ENCODE assay signal across 8 cellular contexts in the genomic region with DNA sequence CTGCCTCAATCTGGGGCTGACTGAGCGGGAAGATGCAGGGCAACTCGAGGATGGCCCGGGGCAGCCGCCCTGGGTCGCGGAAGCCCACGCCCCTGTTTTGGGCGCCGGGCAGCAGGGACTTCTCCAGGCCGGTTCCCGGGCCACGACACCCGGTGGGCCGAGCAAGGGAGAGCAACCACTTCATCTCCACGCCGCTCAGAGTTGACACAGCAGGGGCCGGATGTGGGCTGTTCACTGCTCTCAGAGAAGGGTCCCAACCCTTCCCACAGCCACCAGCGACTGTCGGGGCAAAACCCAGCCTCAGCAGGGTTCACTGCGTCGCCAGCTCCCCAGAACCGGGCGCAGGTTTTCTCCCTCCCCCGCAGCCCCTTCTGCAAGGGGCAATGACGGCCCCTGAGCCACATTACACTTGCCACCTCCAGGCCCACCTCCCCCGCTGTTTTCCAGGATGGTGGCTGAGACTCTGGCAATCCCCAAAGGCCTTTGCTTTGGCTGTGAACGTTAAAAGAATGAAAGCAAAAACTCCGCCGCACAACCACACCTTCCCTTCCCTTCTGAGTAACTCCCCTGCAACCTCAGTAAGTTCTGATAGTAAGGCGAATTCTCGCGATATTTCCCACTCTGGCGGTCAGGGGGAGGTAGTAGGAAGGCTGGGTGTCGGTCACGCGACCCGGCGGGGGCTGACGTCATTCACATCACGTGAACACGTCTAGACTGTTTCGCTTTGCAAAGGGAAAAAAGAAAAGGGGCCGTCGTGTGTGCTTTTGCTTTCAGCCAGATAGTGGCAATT. TPM values are rescaled to one million over a fixed set of nuclear protein-coding genes. Genes with fewer than 3 reads are reported as not detected.
A peak's percentile ranks its signal among the peaks of the same experiment; 100 is the strongest.
DNase-seq lines count a peak whose midpoint lies in the region; ATAC-seq, FAIRE-seq and TF ChIP-seq lines count a peak whose summit lies in the region.

No MANE protein-coding gene starts in this region.

- H3K79me1 ChIP-seq in trophoblast cell (ENCODE audit: low read length): peaks cover 24% of the 10 kb centered on the region

- peak; percentile 71 for ATAC-seq in HG02798 (IDR thresholded peaks at IDR 0.05; ENCODE audit: poor library complexity, unreplicated experiment)
- ATAC-seq in T-cell (replicated peaks in 1 of 4): peak; percentile 74 to 79 (median 76)
- ATAC-seq in heart left ventricle: peak; percentile 82 to 88 (median 85)

- H2AFZ ChIP-seq in trophoblast cell (ENCODE audit: insufficient read depth, low read length, poor library complexity): peak overlapping the region; percentile 70

- peak overlapping the region; percentile 54 for H2BK120ac ChIP-seq in trophoblast cell (ENCODE audit: insufficient read depth, low read length, poor library complexity)

- peaks cover 31 to 38% (median 37%) of the 10 kb centered on the region in 3 donors for H3K4me1 Mint-ChIP-seq in T-cell

- peak; percentile 85 for TF ChIP-seq POLR2A in GM12891 (IDR thresholded peaks at IDR 0.05; ENCODE audit: low read depth, low read length)
- peak; percentile 82 to 99 for TF ChIP-seq POLR2A in heart left ventricle (IDR thresholded peaks at IDR 0.05)
- TF ChIP-seq POLR2A in transverse colon (IDR thresholded peaks at IDR 0.05): peak; percentile 99

- H3K9me3 ChIP-seq in heart left ventricle: no peaks in the 10 kb centered on the region
- no peaks in the 10 kb centered on the region for H3K9me3 ChIP-seq in trophoblast cell (ENCODE audit: insufficient read depth, low read depth, low read length)
- no peaks in the 10 kb centered on the region for H3K9me3 ChIP-seq in transverse colon

- no peak overlapping the region for H2BK12ac ChIP-seq in trophoblast cell (ENCODE audit: low read length)

- H3K4me3 Mint-ChIP-seq in T-cell: peak overlapping the region; percentile 88 to 98 (median 93)

- peak overlapping the region; percentile 91 for H3K4me2 ChIP-seq in trophoblast cell (ENCODE audit: low read length)

- 0 to 1% (median 1%) methylated on average over 34 to 44 of the region's 44 CpGs for WGBS in heart left ventricle, 4 donors
- WGBS in trophoblast cell (ENCODE audit: extremely low coverage, insufficient coverage, insufficient read length): no CpG with 5 or more reads among the region's 44 CpGs
- 0 to 1% methylated on average over 3 to 38 of the region's 44 CpGs for WGBS in transverse colon (ENCODE audit: low coverage in 1 of 2), 2 donors

- no peak overlapping the region for H3K23ac ChIP-seq in trophoblast cell (ENCODE audit: low read length)

- peak overlapping the region; percentile 63 for H4K8ac ChIP-seq in trophoblast cell (ENCODE audit: low read depth, low read length)

- H3K14ac ChIP-seq in trophoblast cell (ENCODE audit: low read length): peak overlapping the region; percentile 84

- H4K12ac ChIP-seq in trophoblast cell (ENCODE audit: low read depth, low read length): peak overlapping the region; percentile 87

- DNase-seq in GM12891 (ENCODE audit: insufficient read length, low spot score) (peak; percentile 47), NCI-H1436 treated with DMSO at 0.1 percent for 48 hours (lab: John Stamatoyannopoulos, UW) (peak; percentile 97), T-cell (peak; percentile 90 to 100 (median 99)), amniotic epithelial cell (ENCODE audit: low read depth) (peak; percentile 100), heart left ventricle (peak; percentile 99 to 100 (median 99)), trophoblast cell (peak; percentile 80 to 82), transverse colon (peak; percentile 99)

- peak overlapping the region; percentile 74 for H3K18ac ChIP-seq in trophoblast cell (ENCODE audit: low read length)

- POLR2A ChIA-PET in T-cell (lab: Charles Lee): no interaction called here

- TF ChIP-seq EP300 in transverse colon (IDR thresholded peaks at IDR 0.05; ENCODE audit: low read depth): no peak

- peak in 2 of 12 donors; percentile 5 to 12 for TF ChIP-seq CTCF in heart left ventricle (IDR thresholded peaks at IDR 0.05)
- TF ChIP-seq CTCF in transverse colon (IDR thresholded peaks at IDR 0.05): peak in 3 of 5 experiments; percentile 3 to 11 (median 9)

- peak overlapping the region; percentile 99 for H3K27ac Mint-ChIP-seq in T-cell

- H3K4me1 ChIP-seq in heart left ventricle (peaks cover 0 to 37% (median 9%) of the 10 kb centered on the region in 12 donors), trophoblast cell (ENCODE audit: control insufficient read depth in 1 of 2, insufficient read depth in 2 of 2, low read length in 2 of 2) (peaks cover 4 to 5% of the 10 kb centered on the region in 2 experiments), transverse colon (peaks cover 9 to 33% (median 14%) of the 10 kb centered on the region in 4 donors)

- peak; percentile 99 for FAIRE-seq in GM12891 (lab: Jason Lieb, UNC)

- H3K27ac ChIP-seq in heart left ventricle (peak overlapping the region; percentile 97 to 100 (median 99)), trophoblast cell (ENCODE audit: low read depth, low read length) (peak overlapping the region; percentile 99), transverse colon (peak overlapping the region; percentile 97 to 100 (median 98))

- peaks cover 4% of the 10 kb centered on the region for H3K36me3 Mint-ChIP-seq in T-cell

- H3K79me2 ChIP-seq in trophoblast cell (ENCODE audit: control insufficient read depth, insufficient read depth, low read length, poor library complexity): peaks cover 12% of the 10 kb centered on the region

- H2AK5ac ChIP-seq in trophoblast cell (ENCODE audit: low read length): peak overlapping the region; percentile 38

- intact Hi-C loops in heart left ventricle (cut with DNase I) (loop anchor here (2.0 to 10.0 kb wide), 16 partner anchors 75 to 623 kb away; no protein-coding TSS in a partner anchor), transverse colon (cut with DNase I; ENCODE audit: low total_unique reads) (loop anchor here (5.0 to 10.0 kb wide), 2 partner anchors 223 to 365 kb away; no protein-coding TSS in a partner anchor)

- peaks cover 0 to 9% (median 0%) of the 10 kb centered on the region in 9 donors for H3K36me3 ChIP-seq in heart left ventricle
- no peaks in the 10 kb centered on the region for H3K36me3 ChIP-seq in trophoblast cell (ENCODE audit: control insufficient read depth in 1 of 2, insufficient read depth in 2 of 2, low read length in 2 of 2)
- no peaks in the 10 kb centered on the region for H3K36me3 ChIP-seq in transverse colon

- peak overlapping the region; percentile 88 for H2BK5ac ChIP-seq in trophoblast cell (ENCODE audit: low read depth, low read length, poor library complexity)

- CTCF ChIA-PET in T-cell (lab: Charles Lee): interaction anchor here in 1 of 2 donors (1.2 kb wide), 1 partner anchor 214 kb away, joined by 3 read pairs; no protein-coding TSS in a partner anchor

- H3K4ac ChIP-seq in trophoblast cell (ENCODE audit: low read depth, low read length): peak overlapping the region; percentile 31

- H3K27me3 Mint-ChIP-seq in T-cell: no peaks in the 10 kb centered on the region

- peak overlapping the region; percentile 92 for H4K91ac ChIP-seq in trophoblast cell (ENCODE audit: low read depth, low read length)

- in situ Hi-C loops in transverse colon (cut with MboI; ENCODE audit: low pct_ligation_motif_present in 1 of 4, low pct_unique_long_range_greater_than_20kb in 1 of 4, low sequenced_read_pairs in 3 of 4): loop anchor here (10.0 to 25.0 kb wide), 4 partner anchors 200 to 375 kb away; no protein-coding TSS in a partner anchor

- peak overlapping the region; percentile 70 to 91 (median 88) for H3K4me3 ChIP-seq in heart left ventricle
- H3K4me3 ChIP-seq in trophoblast cell (ENCODE audit: low read depth, low read length): peak overlapping the region; percentile 86
- peak overlapping the region; percentile 57 to 78 (median 70) for H3K4me3 ChIP-seq in transverse colon

- H3K27me3 ChIP-seq in heart left ventricle (no peaks in the 10 kb centered on the region), trophoblast cell (ENCODE audit: insufficient read depth, low read length) (no peaks in the 10 kb centered on the region), transverse colon (no peaks in the 10 kb centered on the region)

- no peaks in the 10 kb centered on the region for H3K9me3 Mint-ChIP-seq in T-cell

- H3K9ac ChIP-seq in trophoblast cell (ENCODE audit: low read length): peak overlapping the region; percentile 98

TF ChIP-seq in GM12891, 5 proteins besides CTCF, POLR2A, EP300 and RAD21:
- TF ChIP-seq PAX5 (IDR thresholded peaks at IDR 0.05; ENCODE audit: insufficient read depth, low read length, severe bottlenecking): no peak
- peak; percentile 77 for TF ChIP-seq POLR2AphosphoS5 (IDR thresholded peaks at IDR 0.05; ENCODE audit: low read depth, low read length)
- TF ChIP-seq POU2F2 (IDR thresholded peaks at IDR 0.05; ENCODE audit: low read depth, low read length): no peak; the same call in none of the 2 replicates
- peak; percentile 90 for TF ChIP-seq TAF1 (IDR thresholded peaks at IDR 0.05; ENCODE audit: low read depth, low read length)
- TF ChIP-seq SPI1 (IDR thresholded peaks at IDR 0.05; ENCODE audit: low read depth, low read length): peak; percentile 27; the same call in 1 of the 2 replicates

RNA-seq across cellular contexts. Expression of gene CAMK2D, which starts 0.7 kb away (rescaled TPM):
- 11.1 TPM for polyA plus RNA-seq in GM12891 (2012; ENCODE audit: low read depth, missing spikeins)
- total RNA-seq in T-cell (10 to 100 TPM; 30.9 to 36.2 (median 35.4) TPM), heart left ventricle (100 to 1,000 TPM; 167 to 294 (median 224) TPM), transverse colon (100 to 1,000 TPM in 2 of 4 donors, 10 to 100 TPM in 2; 54.5 to 107 (median 84.7) TPM)
- 100 to 1,000 TPM in 1 of 2 donors, 10 to 100 TPM in 1; 40.9 to 106 TPM for polyA plus RNA-seq in heart left ventricle
- polyA plus RNA-seq in trophoblast cell (2013): 27.7 and 28.8 TPM in 2 replicates

Comparison
In these comparisons a context has a peak if more than half of its experiments do, and no peak if none do; other contexts are left out.
1. Peak in every context shown above with its lines: DNase-seq, ATAC-seq, H3K4me3 ChIP-seq and H3K27ac ChIP-seq.
2. DNase-seq: peak in every context shown above with its lines; median percentile 100 in amniotic epithelial cell; 99 in T-cell; 99 in heart left ventricle; 99 in transverse colon; 97 in NCI-H1436 treated with DMSO at 0.1 percent for 48 hours; 81 in trophoblast cell; 47 in GM12891.